8 cellular contexts compared by ENCODE assay signal in the genomic region with DNA sequence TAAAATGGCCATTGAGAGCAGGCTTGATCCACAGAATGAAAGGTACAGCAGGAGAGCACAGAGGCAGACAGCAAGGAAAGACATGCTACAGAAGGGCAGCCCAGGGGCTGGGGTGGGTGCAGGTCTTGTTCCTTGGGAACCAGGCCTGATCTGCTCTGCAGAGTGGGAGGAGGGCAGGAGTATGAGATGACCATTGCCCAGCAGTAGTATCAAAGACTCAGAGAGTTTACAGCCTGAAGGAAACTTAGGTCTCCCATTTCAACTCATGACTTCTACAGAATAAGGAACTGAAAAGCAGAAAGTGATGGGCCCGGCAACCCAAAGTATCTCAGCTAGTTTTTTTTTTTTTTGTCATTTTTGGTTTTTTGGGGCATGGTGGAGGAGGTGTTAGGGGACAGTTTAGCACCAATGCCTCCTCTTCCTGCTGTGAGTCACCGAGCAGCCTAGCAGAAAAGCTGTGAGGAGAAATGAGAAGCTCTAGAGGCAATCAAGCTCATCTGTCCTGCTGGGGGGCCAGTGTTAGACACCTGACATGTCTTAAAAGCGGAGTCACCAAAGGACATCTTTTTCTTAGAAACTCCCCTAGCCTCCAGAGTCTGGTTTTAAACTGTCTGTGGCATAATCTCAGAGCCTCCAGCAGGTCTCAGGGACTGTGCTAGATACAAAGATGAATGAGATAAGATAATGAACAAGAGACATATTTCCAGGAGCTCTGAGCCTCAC. TPM values are rescaled to one million over a fixed set of nuclear protein-coding genes. Genes with fewer than 3 reads are reported as not detected.
DNase-seq lines count a peak whose midpoint lies in the region; ATAC-seq and TF ChIP-seq lines count a peak whose summit lies in the region.

No MANE protein-coding gene starts in this region.

- no peaks in the 10 kb centered on the region for H3K36me3 ChIP-seq in ascending aorta

- no peaks in the 10 kb centered on the region for H3K36me3 Mint-ChIP-seq in activated naive CD8-positive, alpha-beta T cell

- H3K4me3 Mint-ChIP-seq in activated naive CD8-positive, alpha-beta T cell = peak overlapping the region; percentile 53

- DNase-seq in GM13976 (ENCODE audit: low spot score) (peak; percentile 60), ascending aorta (ENCODE audit: low spot score in 2 of 2) (no peak), NCI-H510A treated with DMSO at 0.1 percent for 48 hours (lab: John Stamatoyannopoulos, UW) (no peak), mesenteric fat pad (ENCODE audit: low spot score) (no peak)
- DNase-seq in stimulated activated CD8-positive, alpha-beta memory T cell treated with anti-CD3 and anti-CD28 coated beads, Interleukin-4, amount 100 ng/mL, for 48 hours = peak; percentile 64

- H3K9me3 Mint-ChIP-seq in activated naive CD8-positive, alpha-beta T cell (ENCODE audit: low read depth) = no peaks in the 10 kb centered on the region

- no peaks in the 10 kb centered on the region for H3K9me3 ChIP-seq in ascending aorta

- H3K27ac Mint-ChIP-seq in activated naive CD8-positive, alpha-beta T cell = peak overlapping the region; percentile 23

- peaks cover 0 to 4% of the 10 kb centered on the region in 2 donors for H3K4me1 ChIP-seq in ascending aorta

- H3K4me1 Mint-ChIP-seq in activated naive CD8-positive, alpha-beta T cell (ENCODE audit: low read depth) = peaks cover 57% of the 10 kb centered on the region

- no peaks in the 10 kb centered on the region for H3K27me3 Mint-ChIP-seq in activated naive CD8-positive, alpha-beta T cell

- ATAC-seq in GM21381 (IDR thresholded peaks at IDR 0.05; ENCODE audit: unreplicated experiment) = peak; percentile 54
- peak; percentile 45 for ATAC-seq in HG03575 (IDR thresholded peaks at IDR 0.05; ENCODE audit: extremely low read depth, insufficient number of reproducible peaks, low FRiP score, unreplicated experiment)

- intact Hi-C loops in ascending aorta (cut with DNase I) = no loop called here

- TF ChIP-seq CTCF in GM13976 (IDR thresholded peaks at IDR 0.05; ENCODE audit: borderline replicate concordance, control extremely low read depth, extremely low read depth, insufficient read depth, missing control alignments) = no peak
- TF ChIP-seq CTCF in ascending aorta (IDR thresholded peaks at IDR 0.05) = no peak

- peak overlapping the region in 1 of 2 donors; percentile 22 for H3K27ac ChIP-seq in ascending aorta

- in situ Hi-C loops in GM13976 (cut with MboI; ENCODE audit: low sequenced_read_pairs, unreplicated experiment) = loop anchor here (5.0 kb wide), 1 partner anchor 73 kb away; a partner anchor contains a TSS

- H3K27me3 ChIP-seq in ascending aorta = no peaks in the 10 kb centered on the region

- no peak overlapping the region for H3K4me3 ChIP-seq in ascending aorta

RNA-seq across cellular contexts. Expression of a gene that starts 34.3 kb away (rescaled TPM):
- total RNA-seq in ascending aorta = 69.8 TPM
- 25.9 TPM for total RNA-seq in mesenteric fat pad

Comparison
In these comparisons a context has a peak if more than half of its experiments do, and no peak if none do; other contexts are left out.
1. DNase-seq: peak in GM13976 (single experiment) and stimulated activated CD8-positive, alpha-beta memory T cell treated with anti-CD3 and anti-CD28 coated beads, Interleukin-4, amount 100 ng/mL, for 48 hours (single experiment); none in ascending aorta (0 of 2), NCI-H510A treated with DMSO at 0.1 percent for 48 hours (single experiment) and mesenteric fat pad (single experiment).